In the genomic region with DNA sequence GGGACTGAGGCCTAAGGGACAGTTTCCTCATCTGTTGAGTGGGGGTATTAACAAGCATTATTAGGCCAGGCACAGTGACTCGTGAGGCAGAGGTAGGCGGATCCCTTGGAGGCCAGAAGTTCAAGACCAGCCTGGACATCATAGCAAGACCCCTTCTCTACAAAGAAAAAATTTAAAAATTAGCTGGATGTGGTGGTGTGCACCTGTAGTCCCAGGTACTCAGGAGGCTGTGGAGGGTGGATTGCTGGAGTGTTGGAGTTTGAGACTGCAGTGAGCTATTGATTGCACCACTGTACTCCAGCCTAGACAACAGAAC, we compare ENCODE assay signal across 1 cellular context.
TF ChIP-seq lines count a peak whose summit lies in the region.

No MANE protein-coding gene starts in this region.

TF ChIP-seq in HepG2, 621 proteins besides CTCF, POLR2A, EP300 and RAD21:
- TF ChIP-seq, protein P1, sequence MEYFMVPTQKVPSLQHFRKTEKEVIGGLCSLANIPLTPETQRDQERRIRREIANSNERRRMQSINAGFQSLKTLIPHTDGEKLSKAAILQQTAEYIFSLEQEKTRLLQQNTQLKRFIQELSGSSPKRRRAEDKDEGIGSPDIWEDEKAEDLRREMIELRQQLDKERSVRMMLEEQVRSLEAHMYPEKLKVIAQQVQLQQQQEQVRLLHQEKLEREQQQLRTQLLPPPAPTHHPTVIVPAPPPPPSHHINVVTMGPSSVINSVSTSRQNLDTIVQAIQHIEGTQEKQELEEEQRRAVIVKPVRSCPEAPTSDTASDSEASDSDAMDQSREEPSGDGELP (IDR thresholded peaks at IDR 0.05; ENCODE audit: borderline replicate concordance, low read depth): no peak
- TF ChIP-seq, protein P2, sequence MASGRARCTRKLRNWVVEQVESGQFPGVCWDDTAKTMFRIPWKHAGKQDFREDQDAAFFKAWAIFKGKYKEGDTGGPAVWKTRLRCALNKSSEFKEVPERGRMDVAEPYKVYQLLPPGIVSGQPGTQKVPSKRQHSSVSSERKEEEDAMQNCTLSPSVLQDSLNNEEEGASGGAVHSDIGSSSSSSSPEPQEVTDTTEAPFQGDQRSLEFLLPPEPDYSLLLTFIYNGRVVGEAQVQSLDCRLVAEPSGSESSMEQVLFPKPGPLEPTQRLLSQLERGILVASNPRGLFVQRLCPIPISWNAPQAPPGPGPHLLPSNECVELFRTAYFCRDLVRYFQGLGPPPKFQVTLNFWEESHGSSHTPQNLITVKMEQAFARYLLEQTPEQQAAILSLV (CRISPR knock-in tag; IDR thresholded peaks at IDR 0.05; ENCODE audit: borderline replicate concordance): no peak
- TF ChIP-seq, protein P3, sequence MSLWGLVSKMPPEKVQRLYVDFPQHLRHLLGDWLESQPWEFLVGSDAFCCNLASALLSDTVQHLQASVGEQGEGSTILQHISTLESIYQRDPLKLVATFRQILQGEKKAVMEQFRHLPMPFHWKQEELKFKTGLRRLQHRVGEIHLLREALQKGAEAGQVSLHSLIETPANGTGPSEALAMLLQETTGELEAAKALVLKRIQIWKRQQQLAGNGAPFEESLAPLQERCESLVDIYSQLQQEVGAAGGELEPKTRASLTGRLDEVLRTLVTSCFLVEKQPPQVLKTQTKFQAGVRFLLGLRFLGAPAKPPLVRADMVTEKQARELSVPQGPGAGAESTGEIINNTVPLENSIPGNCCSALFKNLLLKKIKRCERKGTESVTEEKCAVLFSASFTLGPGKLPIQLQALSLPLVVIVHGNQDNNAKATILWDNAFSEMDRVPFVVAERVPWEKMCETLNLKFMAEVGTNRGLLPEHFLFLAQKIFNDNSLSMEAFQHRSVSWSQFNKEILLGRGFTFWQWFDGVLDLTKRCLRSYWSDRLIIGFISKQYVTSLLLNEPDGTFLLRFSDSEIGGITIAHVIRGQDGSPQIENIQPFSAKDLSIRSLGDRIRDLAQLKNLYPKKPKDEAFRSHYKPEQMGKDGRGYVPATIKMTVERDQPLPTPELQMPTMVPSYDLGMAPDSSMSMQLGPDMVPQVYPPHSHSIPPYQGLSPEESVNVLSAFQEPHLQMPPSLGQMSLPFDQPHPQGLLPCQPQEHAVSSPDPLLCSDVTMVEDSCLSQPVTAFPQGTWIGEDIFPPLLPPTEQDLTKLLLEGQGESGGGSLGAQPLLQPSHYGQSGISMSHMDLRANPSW (CRISPR knock-in tag; IDR thresholded peaks at IDR 0.05; ENCODE audit: borderline replicate concordance): no peak
- TF ChIP-seq FOXM1 (CRISPR knock-in tag; IDR thresholded peaks at IDR 0.05) (no peak), BRD4 (CRISPR knock-in tag; IDR thresholded peaks at IDR 0.05) (no peak), ZNF629 (CRISPR knock-in tag; conservative IDR thresholded peaks at IDR 0.05) (peak; percentile 39; the same call in 1 of the 2 replicates), SNRNP70 (IDR thresholded peaks at IDR 0.05; ENCODE audit: low read depth, low read length) (no peak), ZNF660 (CRISPR knock-in tag; IDR thresholded peaks at IDR 0.05; ENCODE audit: borderline replicate concordance, low read depth) (no peak), SRY (CRISPR knock-in tag; IDR thresholded peaks at IDR 0.05) (no peak), ZNF616 (CRISPR knock-in tag; IDR thresholded peaks at IDR 0.05; ENCODE audit: low read depth) (no peak), TOE1 (CRISPR knock-in tag; IDR thresholded peaks at IDR 0.05) (no peak), ZNF460 (CRISPR knock-in tag; IDR thresholded peaks at IDR 0.05; ENCODE audit: borderline replicate concordance) (0 out of 2 replicates have a peak, but pooled peaks have one; percentile 35), ZNF121 (CRISPR knock-in tag; IDR thresholded peaks at IDR 0.05) (peak; percentile 92)
- TF ChIP-seq, protein P4, sequence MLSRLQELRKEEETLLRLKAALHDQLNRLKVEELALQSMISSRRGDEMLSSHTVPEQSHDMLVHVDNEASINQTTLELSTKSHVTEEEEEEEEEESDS (CRISPR knock-in tag; IDR thresholded peaks at IDR 0.05; ENCODE audit: borderline replicate concordance): no peak
